12 cellular contexts compared by ENCODE assay signal in genomic region chr2:85011747-85012146, GRCh38. TPM values are rescaled to one million over a fixed set of nuclear protein-coding genes. Genes with fewer than 3 reads are reported as not detected.
A peak's percentile ranks its signal among the peaks of the same experiment; 100 is the strongest.
DNase-seq lines count a peak whose midpoint lies in the region; ATAC-seq and TF ChIP-seq lines count a peak whose summit lies in the region.
"Had no signal": no experiment of that assay in that cellular context is flagged by ENCODE, and none has a peak within 500 bp of the region (broad histone marks: within the 10 kb centered on the region; RNA-seq: fewer than 3 reads in every experiment).

No MANE protein-coding gene starts in this region.

- peaks cover 3% of the 10 kb centered on the region; the same call in 1 of the 2 replicates for H3K4me1 ChIP-seq in H9 (ENCODE audit: insufficient read depth, low read length)

- H2AK5ac ChIP-seq in H9 (ENCODE audit: insufficient read length, low read length) = no peak overlapping the region

- H4K5ac ChIP-seq in H9 (ENCODE audit: insufficient read length, low read depth, low read length) = no peak overlapping the region

- no peak overlapping the region for H3K14ac ChIP-seq in H9 (ENCODE audit: insufficient read depth, low read length)

- H3K9ac ChIP-seq in H9 (ENCODE audit: extremely low read depth, insufficient read length, low read length) = no peak overlapping the region

- H2BK15ac ChIP-seq in H9 (ENCODE audit: low read depth, low read length) = no peak overlapping the region

- H3K23ac ChIP-seq in H9 (ENCODE audit: insufficient read length, low read depth, low read length) = no peak overlapping the region

- H3K4ac ChIP-seq in H9 (ENCODE audit: low read depth, low read length) = no peak overlapping the region

- ATAC-seq in memory B cell (ENCODE audit: low read depth) (no peak), HG03196 (IDR thresholded peaks at IDR 0.05; ENCODE audit: unreplicated experiment) (no peak)

- peak; percentile 50 for DNase-seq in NCI-H82 (lab: John Stamatoyannopoulos, UW)
- DNase-seq in NCI-H82 treated with DMSO at 0.1 percent for 48 hours (lab: John Stamatoyannopoulos, UW; ENCODE audit: unreplicated experiment) = no peak
- peak; percentile 56 for DNase-seq in H9
- no peak for DNase-seq in memory B cell (ENCODE audit: low spot score in 2 of 2)
- no peak for DNase-seq in posterior cingulate gyrus
- DNase-seq in kidney tubule cell (ENCODE audit: low spot score) = no peak
- DNase-seq: activated CD8-positive, alpha-beta memory T cell treated with anti-CD3 and anti-CD28 coated beads, Interleukin-2, amount 50 U/mL, for 48 hours; T-helper 2 cell had no signal

- H3K9me3 ChIP-seq in H9 (ENCODE audit: control insufficient read depth, low read depth, low read length) = no peaks in the 10 kb centered on the region
- H3K9me3 ChIP-seq: tibial nerve had no signal

- no peak overlapping the region for H3K4me3 Mint-ChIP-seq in H9
- H3K4me3 Mint-ChIP-seq in activated naive CD8-positive, alpha-beta T cell = peak overlapping the region; percentile 38
- no peak overlapping the region for H3K4me3 Mint-ChIP-seq in memory B cell

- H3K27me3 ChIP-seq in H9 (ENCODE audit: insufficient read depth, low read length) = no peaks in the 10 kb centered on the region
- H3K27me3 ChIP-seq: cardiac muscle cell, tibial nerve had no signal

- H3K36me3 Mint-ChIP-seq in H9 (ENCODE audit: insufficient read depth in 1 of 3, low read depth in 3 of 3) (peaks cover 10 to 24% (median 14%) of the 10 kb centered on the region in 3 experiments; a peak in 6 of 7 replicates), memory B cell (peaks cover 20% of the 10 kb centered on the region)
- peaks cover 24% of the 10 kb centered on the region for H3K36me3 Mint-ChIP-seq in activated naive CD8-positive, alpha-beta T cell

- no peaks in the 10 kb centered on the region; the same call in 1 of the 2 replicates for H3K27me3 Mint-ChIP-seq in H9 (ENCODE audit: low read depth)
- H3K27me3 Mint-ChIP-seq in activated naive CD8-positive, alpha-beta T cell = no peaks in the 10 kb centered on the region
- no peaks in the 10 kb centered on the region for H3K27me3 Mint-ChIP-seq in memory B cell

- no peak overlapping the region for H2BK5ac ChIP-seq in H9 (ENCODE audit: insufficient read length, low read length)

- peaks cover 15% of the 10 kb centered on the region; the same call in 1 of the 2 replicates for H3K79me2 ChIP-seq in H9 (ENCODE audit: insufficient read depth, low read length)

- H3K9me3 Mint-ChIP-seq in H9 (peaks cover 5% of the 10 kb centered on the region in 2 experiments; a peak in 3 of 5 replicates), memory B cell (peaks cover 5% of the 10 kb centered on the region)
- H3K9me3 Mint-ChIP-seq in activated naive CD8-positive, alpha-beta T cell (ENCODE audit: low read depth) = peaks cover 3% of the 10 kb centered on the region

- TF ChIP-seq CTCF in H9 (conservative IDR thresholded peaks at IDR 0.05) = peak; percentile 73

- WGBS in H9 (ENCODE audit: extremely low coverage, insufficient read length, low lambda C conversion rate) = no CpG with 5 or more reads among the region's 3 CpGs

- H3K4me2 ChIP-seq in H9 (ENCODE audit: insufficient read depth, insufficient read length, low read length) = no peak overlapping the region

- intact Hi-C loops in posterior cingulate gyrus (cut with DNase I) = no loop called here

- H3K27ac Mint-ChIP-seq in H9 = 0 out of 7 replicates have a peak overlapping the region, but pooled peaks of 1 of the 3 experiments have one; percentile 4
- H3K27ac Mint-ChIP-seq in activated naive CD8-positive, alpha-beta T cell = peak overlapping the region; percentile 96
- peak overlapping the region; percentile 38 for H3K27ac Mint-ChIP-seq in memory B cell

- no peak overlapping the region for H2BK120ac ChIP-seq in H9 (ENCODE audit: low read depth, low read length, poor library complexity, severe bottlenecking)

- no peaks in the 10 kb centered on the region for H3K79me1 ChIP-seq in H9 (ENCODE audit: insufficient read depth, low read depth, low read length, poor library complexity, severe bottlenecking)

- no peak overlapping the region for H3K27ac ChIP-seq in H9 (ENCODE audit: insufficient read length, low read depth, low read length)
- H3K27ac ChIP-seq: tibial nerve had no signal

- no peaks in the 10 kb centered on the region for H4K20me1 ChIP-seq in H9 (ENCODE audit: control insufficient read depth, insufficient read depth, insufficient read length)

- no peaks in the 10 kb centered on the region for H3K23me2 ChIP-seq in H9 (ENCODE audit: insufficient read length, low read depth, low read length, poor library complexity, severe bottlenecking)

- H2BK20ac ChIP-seq in H9 (ENCODE audit: low read depth, low read length, poor library complexity, severe bottlenecking) = no peak overlapping the region

- H3K4me1 Mint-ChIP-seq in H9 (peaks cover 44 to 50% of the 10 kb centered on the region in 2 experiments), memory B cell (peaks cover 50% of the 10 kb centered on the region)
- peaks cover 85% of the 10 kb centered on the region for H3K4me1 Mint-ChIP-seq in activated naive CD8-positive, alpha-beta T cell (ENCODE audit: low read depth)

- no peak overlapping the region for H2BK12ac ChIP-seq in H9 (ENCODE audit: insufficient read length, low read depth, low read length)

- no peak overlapping the region for H3K56ac ChIP-seq in H9 (ENCODE audit: insufficient read length, low read depth, low read length)

- H4K91ac ChIP-seq in H9 (ENCODE audit: insufficient read length, low read depth, low read length) = no peak overlapping the region

- H2AFZ ChIP-seq in H9 (ENCODE audit: low read length) = no peak overlapping the region

- H3T11ph ChIP-seq in H9 (ENCODE audit: low read length) = no peak overlapping the region

- no peak overlapping the region for H3K18ac ChIP-seq in H9 (ENCODE audit: insufficient read length, low read depth, low read length)

- no peak overlapping the region for H4K8ac ChIP-seq in H9 (replicated peaks; ENCODE audit: insufficient read length, low read depth, low read length)

RNA-seq across cellular contexts. Expression of gene KCMF1, which starts 40.8 kb away (rescaled TPM):
- 110 and 113 TPM in 2 replicates for total RNA-seq in H9 (2021)

Comparison
In these comparisons a context has a peak if more than half of its experiments do, and no peak if none do; other contexts are left out.
1. DNase-seq: peak in NCI-H82 (single experiment) and H9 (single experiment); none in NCI-H82 treated with DMSO at 0.1 percent for 48 hours (single experiment), memory B cell (0 of 2), posterior cingulate gyrus (0 of 10) and kidney tubule cell (single experiment).